16 cellular contexts compared by ENCODE assay signal in the genomic region with DNA sequence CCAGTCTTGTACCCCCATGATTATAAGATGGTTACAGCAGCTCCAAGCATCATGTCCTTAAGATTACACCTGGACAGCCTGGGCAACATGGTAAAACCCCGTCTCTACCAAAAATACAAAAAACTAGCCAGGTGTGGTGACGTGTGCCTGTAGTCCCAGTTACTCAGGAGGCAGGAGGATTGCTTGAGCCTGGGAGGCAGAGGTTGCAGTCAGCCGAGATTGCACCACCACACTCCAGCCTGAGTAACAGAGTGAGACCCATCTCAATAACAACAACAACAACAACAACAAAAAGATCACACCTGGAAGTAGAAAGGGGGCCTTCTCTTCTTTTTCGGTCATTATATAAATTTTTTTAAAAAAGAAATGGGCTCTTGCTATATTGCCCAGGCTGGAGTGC.
"Had no signal": no experiment of that assay in that cellular context is flagged by ENCODE, and none has a peak within 500 bp of the region (broad histone marks: within the 10 kb centered on the region; RNA-seq: fewer than 3 reads in every experiment).

No MANE protein-coding gene starts in this region.

- H3K9me3 Mint-ChIP-seq: naive B cell had no signal

- H3K4me1 ChIP-seq: colonic mucosa, psoas muscle had no signal

- ATAC-seq: left colon, left ventricle myocardium superior, psoas muscle, sciatic nerve, upper lobe of right lung had no signal

- H3K36me3 ChIP-seq: colonic mucosa, thyroid gland, upper lobe of right lung, vagina had no signal

- H3K27ac ChIP-seq: colonic mucosa, psoas muscle, thyroid gland, upper lobe of right lung, vagina had no signal

- H3K36me3 Mint-ChIP-seq: immature natural killer cell, naive B cell had no signal

- DNase-seq: colonic mucosa; dermis blood vessel endothelial cell; immature natural killer cell; left colon; left ventricle myocardium superior; mesendoderm; naive B cell; psoas muscle; stimulated activated CD4-positive, alpha-beta T cell treated with anti-CD3 and anti-CD28 coated beads, Interleukin-12 subunit alpha, Interleukin-12 subunit beta, amount 100 ng/mL, for 4 hours; stimulated activated naive CD4-positive, alpha-beta T cell; thyroid gland; upper lobe of right lung had no signal

- H3K4me3 Mint-ChIP-seq: immature natural killer cell, naive B cell, nephron had no signal

- H3K27ac Mint-ChIP-seq: immature natural killer cell, naive B cell, nephron had no signal

- H3K4me3 ChIP-seq: colonic mucosa, lung, psoas muscle, thyroid gland, upper lobe of right lung, vagina had no signal

- H3K27me3 ChIP-seq: colonic mucosa, thyroid gland, upper lobe of right lung, vagina had no signal

- H3K9me3 ChIP-seq: colonic mucosa, psoas muscle, thyroid gland, upper lobe of right lung, vagina had no signal
